ENCODE assay signal across 14 cellular contexts in genomic region chr1:113255728-113256347, GRCh38.
A peak's percentile ranks its signal among the peaks of the same experiment; 100 is the strongest.
DNase-seq lines count a peak whose midpoint lies in the region; ATAC-seq, FAIRE-seq and TF ChIP-seq lines count a peak whose summit lies in the region.
"Had no signal": no experiment of that assay in that cellular context is flagged by ENCODE, and none has a peak within 500 bp of the region (broad histone marks: within the 10 kb centered on the region; RNA-seq: fewer than 3 reads in every experiment).

No MANE protein-coding gene starts in this region.

- H3K27me3 ChIP-seq in HUES64 (ENCODE audit: insufficient read depth, low read length) (no peaks in the 10 kb centered on the region), K562 (ENCODE audit: control insufficient read depth in 2 of 2, insufficient read depth in 2 of 2, low read length in 2 of 2) (peaks cover 3 to 14% of the 10 kb centered on the region in 2 experiments; a peak in 2 of 5 replicates), lower lobe of right lung (ENCODE audit: low read depth) (no peaks in the 10 kb centered on the region), transverse colon (no peaks in the 10 kb centered on the region)

- POLR2A ChIA-PET in K562 (lab: Yijun Ruan, JAX), result interaction anchor here (0.5 to 1.6 kb wide), 4 partner anchors 12 to 867 kb away, joined by 4 to 6 read pairs (median 4); no protein-coding TSS in a partner anchor

- H3K36me3 ChIP-seq in HUES64 (ENCODE audit: insufficient read depth, low read length) (no peaks in the 10 kb centered on the region), K562 (ENCODE audit: control insufficient read depth, insufficient read depth, low read length) (no peaks in the 10 kb centered on the region), lower lobe of right lung (no peaks in the 10 kb centered on the region), transverse colon (no peaks in the 10 kb centered on the region)
- H3K36me3 ChIP-seq: heart right ventricle, SJSA1 had no signal

- H3K4me1 ChIP-seq in HUES64 (ENCODE audit: insufficient read depth, low read length), result peaks cover 42% of the 10 kb centered on the region
- no peaks in the 10 kb centered on the region; a peak in 1 of 5 replicates for H3K4me1 ChIP-seq in K562 (replicated peaks in 1 of 2; ENCODE audit: control insufficient read depth in 2 of 2, insufficient read depth in 2 of 2, low read length in 2 of 2)
- peaks cover 11% of the 10 kb centered on the region for H3K4me1 ChIP-seq in lower lobe of right lung
- peaks cover 0 to 42% (median 21%) of the 10 kb centered on the region in 4 donors for H3K4me1 ChIP-seq in transverse colon
- H3K4me1 ChIP-seq: SJSA1 had no signal

- H3K9me3 ChIP-seq in HUES64 (ENCODE audit: insufficient read depth, low read depth, low read length) (no peaks in the 10 kb centered on the region), K562 (replicated peaks; ENCODE audit: control insufficient read depth, insufficient read depth, low read depth, low read length) (no peaks in the 10 kb centered on the region), lower lobe of right lung (no peaks in the 10 kb centered on the region), transverse colon (no peaks in the 10 kb centered on the region)
- H3K9me3 ChIP-seq: heart right ventricle, SJSA1 had no signal

- no peak for TF ChIP-seq RAD21 in K562 (CRISPR knock-in tag; conservative IDR thresholded peaks at IDR 0.05 in 1 of 2, IDR thresholded peaks at IDR 0.05 in 1 of 2)

- no peak overlapping the region for H3K9ac ChIP-seq in HUES64 (ENCODE audit: low read depth, low read length)
- no peak overlapping the region for H3K9ac ChIP-seq in K562 (ENCODE audit: insufficient read depth in 1 of 2, low read depth in 2 of 2, low read length in 2 of 2)

- TF ChIP-seq CTCF in K562 (IDR thresholded peaks at IDR 0.05 in 2 of 3, conservative IDR thresholded peaks at IDR 0.05 in 1 of 3; ENCODE audit: insufficient read depth in 2 of 3, low read depth in 1 of 3, low read length in 3 of 3), result no peak
- TF ChIP-seq CTCF in lower lobe of right lung (IDR thresholded peaks at IDR 0.05), result no peak
- no peak for TF ChIP-seq CTCF in transverse colon (IDR thresholded peaks at IDR 0.05)

- no TSS peak for BruUV-seq in K562 (replicated peaks; lab: Mats Ljungman, UMichigan)

- no peaks in the 10 kb centered on the region for H4K20me1 ChIP-seq in K562 (replicated peaks; ENCODE audit: control insufficient read depth, insufficient read depth, low read length)

- TF ChIP-seq POLR2A in K562 (conservative IDR thresholded peaks at IDR 0.05) (no peak), transverse colon (IDR thresholded peaks at IDR 0.05) (no peak)

- no peak for DNase-seq in K562 (ENCODE audit: extremely low read depth in 1 of 4, low spot score in 3 of 4)
- no peak for DNase-seq in lower lobe of right lung
- DNase-seq in transverse colon, result peak; percentile 51
- no peak for DNase-seq in left cardiac atrium
- DNase-seq in KG1 (lab: John Stamatoyannopoulos, UW), result no peak
- DNase-seq: activated B cell treated with CpG ODN at 0.5 μM for 24 hours; heart right ventricle; stimulated activated CD4-positive, alpha-beta T cell treated with anti-CD3 and anti-CD28 coated beads, Interleukin-2, amount 100 ng/mL, for 24 hours; stimulated activated naive B cell treated with anti-CD40 and anti-IgM and Interleukin-4, amounts not matched to agents 10 μg/mL and 1 μg/mL and 100 μg/mL, for 72 hours had no signal

- H3K27ac ChIP-seq in HUES64 (ENCODE audit: low read depth, low read length), result peak overlapping the region; percentile 58; the same call in 1 of the 2 replicates
- no peak overlapping the region for H3K27ac ChIP-seq in K562 (ENCODE audit: extremely low read depth, low read depth, low read length)
- peak overlapping the region; percentile 55 for H3K27ac ChIP-seq in lower lobe of right lung
- peak overlapping the region; percentile 79 to 86 (median 82) for H3K27ac ChIP-seq in transverse colon
- H3K27ac ChIP-seq: heart right ventricle, SJSA1 had no signal

- intact Hi-C loops in K562 (cut with micrococcal nuclease) (no loop called here), lower lobe of right lung (cut with DNase I) (no loop called here), transverse colon (cut with DNase I; ENCODE audit: low total_unique reads) (no loop called here), left cardiac atrium (cut with DNase I) (no loop called here)

- FAIRE-seq in K562 (lab: Jason Lieb, UNC), result no peak
- FAIRE-seq: endometrium, GM12892 had no signal

- no peaks in the 10 kb centered on the region for H3K9me1 ChIP-seq in K562 (ENCODE audit: control insufficient read depth, insufficient read depth, low read length)

- no peak for TF ChIP-seq EP300 in K562 (IDR thresholded peaks at IDR 0.05; ENCODE audit: low read length)
- peak; percentile 17 for TF ChIP-seq EP300 in transverse colon (IDR thresholded peaks at IDR 0.05; ENCODE audit: low read depth)

- no peaks in the 10 kb centered on the region for H3K79me2 ChIP-seq in K562 (ENCODE audit: control insufficient read depth, insufficient read depth, low read length)

- H3K4me3 ChIP-seq in HUES64 (ENCODE audit: low read length) (peak overlapping the region; percentile 4), K562 (no peak overlapping the region), lower lobe of right lung (no peak overlapping the region), transverse colon (no peak overlapping the region)
- H3K4me3 ChIP-seq: heart right ventricle, SJSA1 had no signal

- in situ Hi-C loops in K562 (cut with MboI) (no loop called here), transverse colon (cut with MboI; ENCODE audit: low pct_ligation_motif_present in 1 of 4, low pct_unique_long_range_greater_than_20kb in 1 of 4, low sequenced_read_pairs in 3 of 4) (no loop called here)

- ATAC-seq in K562, result no peak
- ATAC-seq in lower lobe of right lung, result peak; percentile 85 to 86
- ATAC-seq in GM21576 (IDR thresholded peaks at IDR 0.05; ENCODE audit: unreplicated experiment), result no peak
- ATAC-seq in left cardiac atrium, result no peak
- ATAC-seq: heart right ventricle; stimulated activated naive B cell treated with anti-CD40 and anti-IgM and Interleukin-4, amounts not matched to agents 10 μg/mL and 1 μg/mL and 100 μg/mL, for 72 hours had no signal

- 56% methylated on average over 8 of the region's 8 CpGs for WGBS in HUES64
- 15% methylated on average over 8 of the region's 8 CpGs for WGBS in K562 (ENCODE audit: insufficient coverage, low coverage, missing lambda C conversion rate)
- WGBS in transverse colon (ENCODE audit: low coverage in 1 of 2), 2 donors, result 24 to 48% methylated on average over 8 of the region's 8 CpGs

- H3K4me2 ChIP-seq in K562 (ENCODE audit: insufficient read depth, low read length), result no peak overlapping the region

- CTCF ChIA-PET in K562 (lab: Yijun Ruan, JAX; ENCODE audit: low intra/inter-chr PET ratio), result no interaction called here

- H2AFZ ChIP-seq in K562 (ENCODE audit: low read depth, low read length), result peak overlapping the region; percentile 48; the same call in 1 of the 2 replicates

TF ChIP-seq in K562, 482 proteins besides CTCF, POLR2A, EP300 and RAD21:
- TF ChIP-seq STAT6 (CRISPR knock-in tag; IDR thresholded peaks at IDR 0.05), result no peak
- TF ChIP-seq CHD4 (IDR thresholded peaks at IDR 0.05; ENCODE audit: insufficient read depth, insufficient replicate concordance, low read depth, low read length, poor library complexity, severe bottlenecking), result no peak
- TF ChIP-seq ARHGAP35 (IDR thresholded peaks at IDR 0.05; ENCODE audit: partially characterized antibody), result no peak
- no peak for TF ChIP-seq NR2F6 (CRISPR knock-in tag; IDR thresholded peaks at IDR 0.05)
- TF ChIP-seq ZFX (CRISPR knock-in tag; IDR thresholded peaks at IDR 0.05), result no peak
- no peak for TF ChIP-seq HNRNPH1 (optimal IDR thresholded peaks at IDR 0.05; ENCODE audit: low read depth, low read length)
- no peak for TF ChIP-seq ZNF212 (CRISPR knock-in tag; IDR thresholded peaks at IDR 0.05)
- no peak for TF ChIP-seq CBX8 (IDR thresholded peaks at IDR 0.05; ENCODE audit: borderline replicate concordance, extremely low read depth, low read depth, low read length, poor library complexity, severe bottlenecking)

Comparison
In these comparisons a context has a peak if more than half of its experiments do, and no peak if none do; other contexts are left out.
1. ATAC-seq: peak in lower lobe of right lung (2 of 2); none in K562 (single experiment), GM21576 (single experiment) and left cardiac atrium (0 of 2).